Comparison of ENCODE assay signal across 2 cellular contexts in the genomic region with DNA sequence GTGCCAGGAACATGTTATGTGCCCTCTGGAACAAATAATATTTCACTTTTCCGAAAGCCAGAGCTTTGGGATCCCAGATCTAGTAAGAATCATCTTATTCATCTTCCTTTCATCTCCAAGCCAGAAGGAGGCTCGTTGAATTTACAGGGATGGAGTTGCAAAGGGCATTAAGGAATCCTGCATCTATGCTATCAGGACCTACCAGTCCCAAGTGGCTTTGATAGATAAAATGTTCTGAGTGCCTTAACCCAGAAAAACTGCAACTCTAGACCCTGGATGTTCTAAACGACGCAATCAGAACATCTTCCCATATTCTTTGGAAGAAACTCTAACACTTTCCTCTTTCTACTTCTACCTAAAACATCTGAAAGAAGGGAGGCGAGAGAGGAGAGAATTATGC.
A peak's percentile ranks its signal among the peaks of the same experiment; 100 is the strongest.
TF ChIP-seq lines count a peak whose summit lies in the region.

No MANE protein-coding gene starts in this region.

TF ChIP-seq in K562, 482 proteins besides CTCF, POLR2A, EP300 and RAD21 (continues in another document):
- TF ChIP-seq NELFE (IDR thresholded peaks at IDR 0.05; ENCODE audit: insufficient read depth, insufficient read length) (no peak), NCOR1 (IDR thresholded peaks at IDR 0.05) (peak; percentile 46), STAT5A (IDR thresholded peaks at IDR 0.05; ENCODE audit: borderline replicate concordance, low read length) (no peak), ZKSCAN1 (IDR thresholded peaks at IDR 0.05; ENCODE audit: low read depth, low read length) (no peak), SMARCA4 (IDR thresholded peaks at IDR 0.05) (peak; percentile 69; the same call in 1 of the 2 replicates), KDM1A (IDR thresholded peaks at IDR 0.05) (peak in 1 of 2 experiments; percentile 21; a peak in 1 of 4 replicates), TAL1 (IDR thresholded peaks at IDR 0.05) (peak; percentile 88), RCOR1 (IDR thresholded peaks at IDR 0.05; ENCODE audit: borderline replicate concordance in 1 of 2, low read depth in 2 of 2, low read length in 2 of 2) (peak in 1 of 2 experiments; percentile 59; a peak in 1 of 4 replicates), MCM7 (IDR thresholded peaks at IDR 0.05) (no peak), COPS2 (conservative IDR thresholded peaks at IDR 0.05) (no peak), ZFP1 (CRISPR knock-in tag; IDR thresholded peaks at IDR 0.05) (no peak), MECOM (CRISPR knock-in tag; IDR thresholded peaks at IDR 0.05) (no peak), CBFA2T3 (IDR thresholded peaks at IDR 0.05) (peak; percentile 76), ARID1B (IDR thresholded peaks at IDR 0.05) (peak; percentile 88), MTA2 (IDR thresholded peaks at IDR 0.05; ENCODE audit: low read depth) (peak; percentile 72), DPF2 (IDR thresholded peaks at IDR 0.05) (0 out of 2 replicates have a peak, but pooled peaks have one; percentile 37), ZC3H4 (CRISPR knock-in tag; IDR thresholded peaks at IDR 0.05; ENCODE audit: borderline replicate concordance) (no peak), CTBP1 (IDR thresholded peaks at IDR 0.05; ENCODE audit: borderline replicate concordance) (0 out of 2 replicates have a peak, but pooled peaks have one; percentile 27), SOX6 (IDR thresholded peaks at IDR 0.05) (0 out of 2 replicates have a peak, but pooled peaks have one; percentile 25), CCNT2 (IDR thresholded peaks at IDR 0.05; ENCODE audit: borderline replicate concordance, extremely low read depth, insufficient read length, low read depth, low read length) (peak; percentile 68), TCF3 (CRISPR knock-in tag; IDR thresholded peaks at IDR 0.05) (peak; percentile 86), BACH1 (tag; IDR thresholded peaks at IDR 0.05) (no peak), ZBTB11 (CRISPR knock-in tag; IDR thresholded peaks at IDR 0.05) (no peak), ZBTB7A (IDR thresholded peaks at IDR 0.05; ENCODE audit: borderline replicate concordance, control insufficient read depth, low read depth, low read length) (no peak), TEAD4 (IDR thresholded peaks at IDR 0.05; ENCODE audit: low read length) (peak; percentile 76), TEAD4 (CRISPR knock-in tag; IDR thresholded peaks at IDR 0.05; ENCODE audit: borderline replicate concordance) (no peak)
- TF ChIP-seq, protein P1, sequence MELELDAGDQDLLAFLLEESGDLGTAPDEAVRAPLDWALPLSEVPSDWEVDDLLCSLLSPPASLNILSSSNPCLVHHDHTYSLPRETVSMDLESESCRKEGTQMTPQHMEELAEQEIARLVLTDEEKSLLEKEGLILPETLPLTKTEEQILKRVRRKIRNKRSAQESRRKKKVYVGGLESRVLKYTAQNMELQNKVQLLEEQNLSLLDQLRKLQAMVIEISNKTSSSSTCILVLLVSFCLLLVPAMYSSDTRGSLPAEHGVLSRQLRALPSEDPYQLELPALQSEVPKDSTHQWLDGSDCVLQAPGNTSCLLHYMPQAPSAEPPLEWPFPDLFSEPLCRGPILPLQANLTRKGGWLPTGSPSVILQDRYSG (tag; conservative IDR thresholded peaks at IDR 0.05; ENCODE audit: low read depth): no peak
- TF ChIP-seq, protein P2, sequence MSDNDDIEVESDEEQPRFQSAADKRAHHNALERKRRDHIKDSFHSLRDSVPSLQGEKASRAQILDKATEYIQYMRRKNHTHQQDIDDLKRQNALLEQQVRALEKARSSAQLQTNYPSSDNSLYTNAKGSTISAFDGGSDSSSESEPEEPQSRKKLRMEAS (CRISPR knock-in tag; IDR thresholded peaks at IDR 0.05): no peak
- TF ChIP-seq, protein P3, sequence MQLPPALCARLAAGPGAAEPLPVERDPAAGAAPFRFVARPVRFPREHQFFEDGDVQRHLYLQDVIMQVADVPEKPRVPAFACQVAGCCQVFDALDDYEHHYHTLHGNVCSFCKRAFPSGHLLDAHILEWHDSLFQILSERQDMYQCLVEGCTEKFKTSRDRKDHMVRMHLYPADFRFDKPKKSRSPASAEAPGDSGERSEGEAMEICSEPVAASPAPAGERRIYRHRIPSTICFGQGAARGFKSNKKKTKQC (CRISPR knock-in tag; IDR thresholded peaks at IDR 0.05): no peak

TF ChIP-seq in GM23338, 12 proteins besides CTCF, POLR2A, EP300 and RAD21:
- TF ChIP-seq, protein P4, sequence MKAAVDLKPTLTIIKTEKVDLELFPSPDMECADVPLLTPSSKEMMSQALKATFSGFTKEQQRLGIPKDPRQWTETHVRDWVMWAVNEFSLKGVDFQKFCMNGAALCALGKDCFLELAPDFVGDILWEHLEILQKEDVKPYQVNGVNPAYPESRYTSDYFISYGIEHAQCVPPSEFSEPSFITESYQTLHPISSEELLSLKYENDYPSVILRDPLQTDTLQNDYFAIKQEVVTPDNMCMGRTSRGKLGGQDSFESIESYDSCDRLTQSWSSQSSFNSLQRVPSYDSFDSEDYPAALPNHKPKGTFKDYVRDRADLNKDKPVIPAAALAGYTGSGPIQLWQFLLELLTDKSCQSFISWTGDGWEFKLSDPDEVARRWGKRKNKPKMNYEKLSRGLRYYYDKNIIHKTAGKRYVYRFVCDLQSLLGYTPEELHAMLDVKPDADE (IDR thresholded peaks at IDR 0.05): no peak
- TF ChIP-seq ZNF331 (CRISPR knock-in tag; IDR thresholded peaks at IDR 0.05; ENCODE audit: low read depth) (no peak), CREB1 (CRISPR knock-in tag; IDR thresholded peaks at IDR 0.05; ENCODE audit: low read depth) (no peak), POLR2AphosphoS5 (IDR thresholded peaks at IDR 0.05; ENCODE audit: low read depth) (no peak), STAT1 (IDR thresholded peaks at IDR 0.05; ENCODE audit: unreplicated experiment) (no peak), ZNF462 (CRISPR knock-in tag; IDR thresholded peaks at IDR 0.05) (no peak)
